Comparison of ENCODE assay signal across 21 cellular contexts in the genomic region with DNA sequence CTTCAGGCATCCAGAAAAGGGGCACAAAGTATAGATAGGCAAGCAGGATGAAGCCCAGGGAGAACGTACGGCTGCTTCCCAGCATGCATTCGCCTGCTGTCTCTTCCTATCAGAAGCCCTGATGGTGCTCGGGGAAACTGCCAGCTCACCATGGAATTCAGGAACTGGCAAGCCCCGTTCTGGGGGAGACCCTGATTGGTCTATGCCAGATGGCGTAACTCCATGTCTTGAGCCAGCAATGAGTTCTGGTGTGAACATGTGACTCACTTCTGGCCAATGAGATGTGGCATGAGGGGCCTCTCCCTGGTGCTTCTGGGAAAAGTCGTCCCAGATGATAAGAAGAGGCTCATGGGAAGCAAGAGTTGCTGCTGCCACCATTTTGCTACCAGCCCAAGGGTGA.
"Had no signal": no experiment of that assay in that cellular context is flagged by ENCODE, and none has a peak within 500 bp of the region (broad histone marks: within the 10 kb centered on the region; RNA-seq: fewer than 3 reads in every experiment).

No MANE protein-coding gene starts in this region.

- H3K27ac ChIP-seq: foreskin keratinocyte, parathyroid adenoma, psoas muscle, right lobe of liver, suprapubic skin, tibial artery, upper lobe of left lung, uterus had no signal

- H3K9me3 Mint-ChIP-seq: dendritic cell treated with granulocyte-macrophage colony-stimulating factor and Interleukin-4, amounts not matched to agents 40 ng/mL and 50 ng/mL, for 4 days; effector memory CD8-positive, alpha-beta T cell; nephron; stimulated activated effector memory CD8-positive, alpha-beta T cell treated with anti-CD3 and anti-CD28 coated beads, Interleukin-12 subunit alpha, Interleukin-12 subunit beta, amount 100 ng/mL, for 72 hours had no signal

- H3K4me1 Mint-ChIP-seq: naive B cell; stimulated activated effector memory CD8-positive, alpha-beta T cell treated with anti-CD3 and anti-CD28 coated beads, Interleukin-12 subunit alpha, Interleukin-12 subunit beta, amount 100 ng/mL, for 72 hours had no signal

- H3K27ac Mint-ChIP-seq: dendritic cell treated with granulocyte-macrophage colony-stimulating factor and Interleukin-4, amounts not matched to agents 40 ng/mL and 50 ng/mL, for 4 days; effector memory CD8-positive, alpha-beta T cell; naive B cell; nephron; stimulated activated effector memory CD8-positive, alpha-beta T cell treated with anti-CD3 and anti-CD28 coated beads, Interleukin-12 subunit alpha, Interleukin-12 subunit beta, amount 100 ng/mL, for 72 hours had no signal

- H3K36me3 ChIP-seq: right lobe of liver, suprapubic skin, tibial artery, upper lobe of left lung, uterus had no signal

- H3K4me3 ChIP-seq: lung, psoas muscle, right lobe of liver, suprapubic skin, tibial artery, upper lobe of left lung, uterus had no signal

- H3K9me3 ChIP-seq: psoas muscle, right lobe of liver, suprapubic skin, tibial artery, upper lobe of left lung, uterus had no signal

- H2AFZ ChIP-seq: parathyroid adenoma had no signal

- H3K27me3 ChIP-seq: foreskin keratinocyte, right lobe of liver, suprapubic skin, tibial artery, upper lobe of left lung, uterus had no signal

- H3K4me1 ChIP-seq: foreskin keratinocyte, parathyroid adenoma, psoas muscle, right lobe of liver, suprapubic skin, tibial artery, upper lobe of left lung, uterus had no signal

- H3K27me3 Mint-ChIP-seq: dendritic cell treated with granulocyte-macrophage colony-stimulating factor and Interleukin-4, amounts not matched to agents 40 ng/mL and 50 ng/mL, for 4 days; effector memory CD8-positive, alpha-beta T cell had no signal

- H3K36me3 Mint-ChIP-seq: naive B cell; stimulated activated effector memory CD8-positive, alpha-beta T cell treated with anti-CD3 and anti-CD28 coated beads, Interleukin-12 subunit alpha, Interleukin-12 subunit beta, amount 100 ng/mL, for 72 hours had no signal

- H3K4me3 Mint-ChIP-seq: dendritic cell treated with granulocyte-macrophage colony-stimulating factor and Interleukin-4, amounts not matched to agents 40 ng/mL and 50 ng/mL, for 4 days; effector memory CD8-positive, alpha-beta T cell; naive B cell; nephron; stimulated activated effector memory CD8-positive, alpha-beta T cell treated with anti-CD3 and anti-CD28 coated beads, Interleukin-12 subunit alpha, Interleukin-12 subunit beta, amount 100 ng/mL, for 72 hours had no signal

- H3K79me2 ChIP-seq: parathyroid adenoma had no signal

- DNase-seq: effector memory CD8-positive, alpha-beta T cell; foreskin keratinocyte; left colon; left ventricle myocardium superior; mesenchymal stem cell; naive B cell; psoas muscle; retina; right lobe of liver; stimulated activated CD4-positive, alpha-beta T cell treated with anti-CD3 and anti-CD28 coated beads, Interleukin-4, amount 100 ng/mL, for 1 hour; stimulated activated CD8-positive, alpha-beta memory T cell treated with anti-CD3 and anti-CD28 coated beads, Interleukin-4, amount 100 ng/mL, for 48 hours; stimulated activated naive CD8-positive, alpha-beta T cell treated with anti-CD3 and anti-CD28 coated beads, Interleukin-15, Interleukin-2, amounts not matched to agents 100 U/mL and 50 U/mL, for 24 hours; tibial artery; upper lobe of left lung; uterus had no signal

- ATAC-seq: effector memory CD8-positive, alpha-beta T cell; foreskin keratinocyte; left colon; left ventricle myocardium superior; psoas muscle; right lobe of liver; stimulated activated effector memory CD8-positive, alpha-beta T cell treated with anti-CD3 and anti-CD28 coated beads, Interleukin-12 subunit alpha, Interleukin-12 subunit beta, amount 100 ng/mL, for 72 hours; stimulated activated naive CD8-positive, alpha-beta T cell treated with anti-CD3 and anti-CD28 coated beads, Interleukin-15, Interleukin-2, amounts not matched to agents 100 U/mL and 50 U/mL, for 24 hours had no signal

- H3K9ac ChIP-seq: parathyroid adenoma had no signal
